29 cellular contexts compared by ENCODE assay signal in genomic region chr12:115430636-115431035, GRCh38.
DNase-seq lines count a peak whose midpoint lies in the region; ATAC-seq, FAIRE-seq and TF ChIP-seq lines count a peak whose summit lies in the region.
"Had no signal": no experiment of that assay in that cellular context is flagged by ENCODE, and none has a peak within 500 bp of the region (broad histone marks: within the 10 kb centered on the region; RNA-seq: fewer than 3 reads in every experiment).

No MANE protein-coding gene starts in this region.

- 100% methylated on average over 1 of the region's 1 CpG for WGBS in HepG2 (ENCODE audit: low lambda C conversion rate)
- 83% methylated on average over 1 of the region's 1 CpG for WGBS in right lobe of liver (ENCODE audit: insufficient coverage, low coverage, low lambda C conversion rate, missing lambda C conversion rate)

- TF ChIP-seq EP300 in HepG2 (IDR thresholded peaks at IDR 0.05; ENCODE audit: low read depth in 2 of 2, low read length in 2 of 2) (no peak), HepG2 (CRISPR knock-in tag; IDR thresholded peaks at IDR 0.05; ENCODE audit: borderline replicate concordance) (no peak)

- H3K4me3 ChIP-seq in HepG2 (replicated peaks in 1 of 3; ENCODE audit: insufficient read depth in 1 of 3, low read depth in 2 of 3, low read length in 3 of 3) (no peak overlapping the region), right lobe of liver (no peak overlapping the region)
- H3K4me3 ChIP-seq: A549; BLaER1; BLaER1 treated with 17β-estradiol and CSF1 and Interleukin-3, amounts not matched to agents 10 nM and 100 nM had no signal

- no peak for TF ChIP-seq RAD21 in HepG2 (CRISPR knock-in tag; IDR thresholded peaks at IDR 0.05)

- no peak for TF ChIP-seq CTCF in HepG2 (CRISPR knock-in tag; IDR thresholded peaks at IDR 0.05)
- no peak for TF ChIP-seq CTCF in right lobe of liver (IDR thresholded peaks at IDR 0.05)

- no peaks in the 10 kb centered on the region for H3K27me3 ChIP-seq in HepG2 (ENCODE audit: control insufficient read depth in 1 of 2, insufficient read depth in 2 of 2, low read length in 2 of 2)
- H3K27me3 ChIP-seq in right lobe of liver = no peaks in the 10 kb centered on the region
- H3K27me3 ChIP-seq: BE2C; BLaER1; BLaER1 treated with 17β-estradiol and CSF1 and Interleukin-3, amounts not matched to agents 10 nM and 100 nM had no signal

- no TSS peak for BruUV-seq in HepG2 (replicated peaks; lab: Mats Ljungman, UMichigan)

- H3K9me3 ChIP-seq in HepG2 (ENCODE audit: low read length) = no peaks in the 10 kb centered on the region
- H3K9me3 ChIP-seq in right lobe of liver = no peaks in the 10 kb centered on the region
- H3K9me3 ChIP-seq: A549, BE2C, BLaER1, Caco-2 had no signal

- in situ Hi-C loops in HepG2 (cut with HindIII; ENCODE audit: extremely low pct_ligation_motif_present, low pct_unique_long_range_greater_than_20kb) = no loop called here

- FAIRE-seq in HepG2 (lab: Jason Lieb, UNC) = no peak
- FAIRE-seq: A204.1, A549, D721Med had no signal

- CTCF ChIA-PET in HepG2 (lab: Yijun Ruan, JAX; ENCODE audit: low intra/inter-chr PET ratio, low total read pairs) = no interaction called here

- no peak overlapping the region for H3K4me2 ChIP-seq in HepG2 (ENCODE audit: low read depth, low read length)
- H3K4me2 ChIP-seq: A549; BLaER1; BLaER1 treated with 17β-estradiol and CSF1 and Interleukin-3, amounts not matched to agents 10 nM and 100 nM had no signal

- TF ChIP-seq POLR2A in HepG2 (IDR thresholded peaks at IDR 0.05; ENCODE audit: insufficient read depth in 1 of 2, low read depth in 2 of 2, low read length in 2 of 2) = no peak
- no peak for TF ChIP-seq POLR2A in right lobe of liver (IDR thresholded peaks at IDR 0.05)

- POLR2A ChIA-PET in HepG2 (lab: Yijun Ruan, JAX) = interaction anchor here (1.3 to 7.3 kb wide), 2 partner anchors 8 to 746 kb away, joined by 4 to 99 read pairs; partner anchors contain the start of gene TBX3

- H3K9ac ChIP-seq in HepG2 (ENCODE audit: insufficient read depth, low read depth, low read length) = no peak overlapping the region
- H3K9ac ChIP-seq: BLaER1; BLaER1 treated with 17β-estradiol and CSF1 and Interleukin-3, amounts not matched to agents 10 nM and 100 nM had no signal

- no peak for DNase-seq in HepG2 (ENCODE audit: low spot score)
- DNase-seq in right lobe of liver = no peak
- DNase-seq: 8988T; ACHN; AML-193; BE2C; C1 segment of cervical spinal cord; Caco-2; Calu3; CD4-positive, alpha-beta memory T cell; CD4-positive, alpha-beta T cell; CD4-positive, CD25-positive, alpha-beta regulatory T cell; CD8-positive, alpha-beta memory T cell; CD8-positive, alpha-beta T cell; COR-L47; DMS 273 treated with DMSO at 0.1 percent for 48 hours; DMS153; DMS53; DMS79; DMS79 treated with DMSO at 0.1 percent for 48 hours; DND-41; EL had no signal

- no peaks in the 10 kb centered on the region for H4K20me1 ChIP-seq in HepG2 (ENCODE audit: insufficient read depth, low read length)
- H4K20me1 ChIP-seq: BLaER1; BLaER1 treated with 17β-estradiol and CSF1 and Interleukin-3, amounts not matched to agents 10 nM and 100 nM had no signal

- no peaks in the 10 kb centered on the region for H3K36me3 ChIP-seq in HepG2 (replicated peaks in 1 of 2; ENCODE audit: control insufficient read depth in 1 of 2, insufficient read depth in 2 of 2, low read length in 2 of 2)
- H3K36me3 ChIP-seq in right lobe of liver = no peaks in the 10 kb centered on the region
- H3K36me3 ChIP-seq: BE2C; BLaER1; BLaER1 treated with 17β-estradiol and CSF1 and Interleukin-3, amounts not matched to agents 10 nM and 100 nM had no signal

- H3K79me2 ChIP-seq in HepG2 (ENCODE audit: insufficient read depth, low read length) = no peaks in the 10 kb centered on the region

- ATAC-seq in HepG2 (no peak), right lobe of liver (no peak)
- ATAC-seq: A549; CD8-positive, alpha-beta T cell had no signal

- H3K4me1 ChIP-seq in HepG2 (ENCODE audit: insufficient read depth, low read length) = peaks cover 77% of the 10 kb centered on the region
- peaks cover 0 to 6% (median 0%) of the 10 kb centered on the region in 4 donors for H3K4me1 ChIP-seq in right lobe of liver
- H3K4me1 ChIP-seq: A549, BE2C, BLaER1, Caco-2 had no signal

- no peak overlapping the region for H3K27ac ChIP-seq in HepG2 (ENCODE audit: extremely low read length, insufficient read depth, low read length)
- no peak overlapping the region for H3K27ac ChIP-seq in right lobe of liver
- H3K27ac ChIP-seq: 22Rv1; A549; BLaER1; BLaER1 treated with 17β-estradiol and CSF1 and Interleukin-3, amounts not matched to agents 10 nM and 100 nM; C4-2B had no signal

- intact Hi-C loops in HepG2 (cut with micrococcal nuclease; ENCODE audit: unreplicated experiment) = no loop called here
- intact Hi-C loops in right lobe of liver (cut with DNase I) = no loop called here

- no peak overlapping the region for H2AFZ ChIP-seq in HepG2 (ENCODE audit: low read length)

TF ChIP-seq in HepG2, 621 proteins besides CTCF, POLR2A, EP300 and RAD21:
- TF ChIP-seq ZNF12 (CRISPR knock-in tag; IDR thresholded peaks at IDR 0.05) (peak; percentile 93), ZNF17 (CRISPR knock-in tag; IDR thresholded peaks at IDR 0.05) (no peak)
